In the genomic region with DNA sequence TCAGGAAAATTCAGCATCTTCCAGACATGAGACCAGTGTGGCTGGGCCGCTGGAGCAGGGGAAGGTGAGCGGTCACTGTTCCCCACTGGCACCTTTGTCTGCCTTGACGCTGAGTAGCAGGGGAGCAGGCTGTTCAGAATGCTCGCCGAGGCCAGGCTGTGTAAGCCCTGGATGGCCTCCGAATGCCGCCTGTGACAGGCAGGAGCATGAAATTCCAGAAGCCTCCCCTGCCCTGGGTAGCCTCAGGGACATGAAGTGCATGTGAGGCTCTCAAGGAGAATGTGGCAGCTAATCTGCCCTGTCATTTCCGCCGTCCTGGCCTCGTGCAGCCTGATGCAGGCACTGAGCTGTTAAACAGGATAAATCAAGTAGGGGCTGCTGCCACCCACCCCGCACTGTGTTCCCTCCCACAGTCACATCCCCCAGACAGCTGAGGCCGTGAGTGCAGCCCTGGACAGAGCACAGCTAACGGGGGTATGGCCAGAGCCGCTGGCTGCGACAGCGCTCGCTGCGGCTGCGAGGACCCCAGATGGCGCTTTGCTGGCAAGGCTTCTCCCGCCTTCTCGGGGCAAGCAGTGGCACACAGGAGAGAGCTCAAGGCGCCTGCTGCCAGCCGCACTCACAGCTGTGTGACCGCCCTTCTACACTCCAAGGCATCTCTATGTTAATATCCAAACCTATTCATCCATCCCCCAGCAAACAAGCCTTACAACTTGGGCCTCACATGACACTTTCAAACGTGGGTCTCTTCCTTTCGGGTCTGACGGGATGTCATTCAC, we compare ENCODE assay signal across 15 cellular contexts.
DNase-seq lines count a peak whose midpoint lies in the region; ATAC-seq and TF ChIP-seq lines count a peak whose summit lies in the region.
"Had no signal": no experiment of that assay in that cellular context is flagged by ENCODE, and none has a peak within 500 bp of the region (broad histone marks: within the 10 kb centered on the region; RNA-seq: fewer than 3 reads in every experiment).

No MANE protein-coding gene starts in this region.

- ATAC-seq in mucosa of descending colon: no peak
- no peak for ATAC-seq in HG03521 (IDR thresholded peaks at IDR 0.05; ENCODE audit: unreplicated experiment)
- no peak for ATAC-seq in GM21786 (IDR thresholded peaks at IDR 0.05; ENCODE audit: unreplicated experiment)
- no peak for ATAC-seq in HG03097 (IDR thresholded peaks at IDR 0.05; ENCODE audit: low FRiP score, unreplicated experiment)

- TF ChIP-seq CTCF in HFFc6 (IDR thresholded peaks at IDR 0.05) (no peak), fibroblast of villous mesenchyme (IDR thresholded peaks at IDR 0.05; ENCODE audit: insufficient read depth, low read depth, low read length) (no peak), mucosa of descending colon (IDR thresholded peaks at IDR 0.05) (no peak)

- peaks cover 2% of the 10 kb centered on the region for H3K27me3 Mint-ChIP-seq in HFFc6 (ENCODE audit: insufficient read depth)

- peaks cover 52% of the 10 kb centered on the region for H3K4me1 Mint-ChIP-seq in HFFc6 (ENCODE audit: low read depth)

- no peaks in the 10 kb centered on the region for H3K36me3 ChIP-seq in mucosa of descending colon (ENCODE audit: low read depth)
- H3K36me3 ChIP-seq: BLaER1 treated with 17β-estradiol and CSF1 and Interleukin-3, amounts not matched to agents 10 nM and 100 nM; SJSA1 had no signal

- no peak overlapping the region for H3K4me3 Mint-ChIP-seq in HFFc6
- H3K4me3 Mint-ChIP-seq: activated naive CD8-positive, alpha-beta T cell had no signal

- H3K4me1 ChIP-seq in mucosa of descending colon (ENCODE audit: low read depth): no peaks in the 10 kb centered on the region

- H3K9me3 ChIP-seq in mucosa of descending colon: no peaks in the 10 kb centered on the region
- H3K9me3 ChIP-seq: BLaER1 treated with 17β-estradiol and CSF1 and Interleukin-3, amounts not matched to agents 10 nM and 100 nM; SJSA1 had no signal

- DNase-seq in AG08395 (ENCODE audit: low spot score) (peak; percentile 26), HFFc6 (no peak), fibroblast of villous mesenchyme (ENCODE audit: low read depth) (peak; percentile 41), mucosa of descending colon (peak in 2 of 3 donors; percentile 13 to 26), HuH-7 (ENCODE audit: low spot score) (no peak)
- DNase-seq: EL, erythroblast, HCEC 1CT, NCI-H69 had no signal

- H3K4me3 ChIP-seq in fibroblast of villous mesenchyme (ENCODE audit: low read depth, low read length) (no peak overlapping the region), mucosa of descending colon (no peak overlapping the region)
- H3K4me3 ChIP-seq: BLaER1 treated with 17β-estradiol and CSF1 and Interleukin-3, amounts not matched to agents 10 nM and 100 nM; SJSA1 had no signal

- intact Hi-C loops in mucosa of descending colon (cut with DNase I, micrococcal nuclease): no loop called here

- peak overlapping the region; percentile 52 for H3K27ac Mint-ChIP-seq in HFFc6
- H3K27ac Mint-ChIP-seq: activated naive CD8-positive, alpha-beta T cell had no signal

- H3K36me3 Mint-ChIP-seq in HFFc6 (ENCODE audit: low read depth): peaks cover 13% of the 10 kb centered on the region

- no peaks in the 10 kb centered on the region for H3K9me3 Mint-ChIP-seq in HFFc6

Comparison
In these comparisons a context has a peak if more than half of its experiments do, and no peak if none do; other contexts are left out.
1. DNase-seq: peak in AG08395 (single experiment), fibroblast of villous mesenchyme (single experiment) and mucosa of descending colon (2 of 3); none in HFFc6 (single experiment) and HuH-7 (single experiment).